Comparison of ENCODE assay signal across 23 cellular contexts in genomic region chr3:18372786-18373405, GRCh38. TPM values are rescaled to one million over a fixed set of nuclear protein-coding genes. Genes with fewer than 3 reads are reported as not detected.
DNase-seq lines count a peak whose midpoint lies in the region; ATAC-seq and TF ChIP-seq lines count a peak whose summit lies in the region.
"Had no signal": no experiment of that assay in that cellular context is flagged by ENCODE, and none has a peak within 500 bp of the region (broad histone marks: within the 10 kb centered on the region; RNA-seq: fewer than 3 reads in every experiment).

No MANE protein-coding gene starts in this region.

- ATAC-seq in T-helper 17 cell (peak; percentile 71), WTC11 (no peak)
- ATAC-seq: left ventricle myocardium superior had no signal

- peak overlapping the region; percentile 57 for H3K27ac Mint-ChIP-seq in activated naive CD4-positive, alpha-beta T cell treated with anti-CD3 and anti-CD28 coated beads for 36 hours
- H3K27ac Mint-ChIP-seq in T-helper 17 cell (peak overlapping the region; percentile 77), WTC11 (no peak overlapping the region)
- H3K27ac Mint-ChIP-seq in stimulated activated naive CD8-positive, alpha-beta T cell treated with anti-CD3 and anti-CD28 coated beads, Interleukin-15, Interleukin-2, amounts not matched to agents 100 ng/mL and 50 ng/mL, for 24 hours = peak overlapping the region; percentile 67
- H3K27ac Mint-ChIP-seq: mesothelial cell of epicardium had no signal

- H3K4me3 ChIP-seq in BE2C (ENCODE audit: low read depth, low read length) = no peak overlapping the region
- H3K4me3 ChIP-seq: MG63, SK-N-MC, suprapubic skin had no signal

- H3K9me3 ChIP-seq in T-helper 17 cell (ENCODE audit: control insufficient read depth, low read length, poor library complexity, severe bottlenecking) (no peaks in the 10 kb centered on the region), BE2C (no peaks in the 10 kb centered on the region)
- H3K9me3 ChIP-seq: MG63, suprapubic skin had no signal

- TF ChIP-seq CTCF in WTC11 (IDR thresholded peaks at IDR 0.05) (no peak), BE2C (IDR thresholded peaks at IDR 0.05; ENCODE audit: low read depth, low read length) (no peak)

- H3K4me1 ChIP-seq in BE2C = no peaks in the 10 kb centered on the region; the same call in 1 of the 2 replicates
- H3K4me1 ChIP-seq: suprapubic skin had no signal

- CTCF ChIA-PET in activated naive CD4-positive, alpha-beta T cell treated with anti-CD3 and anti-CD28 coated beads for 36 hours (lab: Charles Lee) = interaction anchor here (1.2 kb wide), 1 partner anchor 616 kb away, joined by 3 read pairs; no protein-coding TSS in a partner anchor
- CTCF ChIA-PET in WTC11 (lab: Charles Lee) = no interaction called here

- POLR2A ChIA-PET in WTC11 (lab: Charles Lee) = no interaction called here

- intact Hi-C loops in activated naive CD4-positive, alpha-beta T cell treated with anti-CD3 and anti-CD28 coated beads for 36 hours (cut with micrococcal nuclease) = loop anchor here (1.0 kb wide), 2 partner anchors 11 to 385 kb away; no protein-coding TSS in a partner anchor

- H3K27me3 ChIP-seq in BE2C = no peaks in the 10 kb centered on the region
- H3K27me3 ChIP-seq: MG63, suprapubic skin had no signal

- H3K4me3 Mint-ChIP-seq in activated naive CD4-positive, alpha-beta T cell treated with anti-CD3 and anti-CD28 coated beads for 36 hours = no peak overlapping the region
- H3K4me3 Mint-ChIP-seq in T-helper 17 cell (peak overlapping the region; percentile 19), WTC11 (no peak overlapping the region)
- H3K4me3 Mint-ChIP-seq in stimulated activated naive CD8-positive, alpha-beta T cell treated with anti-CD3 and anti-CD28 coated beads, Interleukin-15, Interleukin-2, amounts not matched to agents 100 ng/mL and 50 ng/mL, for 24 hours = peak overlapping the region; percentile 44
- H3K4me3 Mint-ChIP-seq: mesothelial cell of epicardium, neural crest cell had no signal

- no peaks in the 10 kb centered on the region for H3K36me3 ChIP-seq in BE2C
- H3K36me3 ChIP-seq: MG63, WERI-Rb-1 had no signal

- H3K36me3 Mint-ChIP-seq in activated naive CD4-positive, alpha-beta T cell treated with anti-CD3 and anti-CD28 coated beads for 36 hours (ENCODE audit: low read depth) = peaks cover 70% of the 10 kb centered on the region
- H3K36me3 Mint-ChIP-seq in T-helper 17 cell (ENCODE audit: low read depth) (peaks cover 8% of the 10 kb centered on the region), WTC11 (peaks cover 10% of the 10 kb centered on the region)
- peaks cover 99% of the 10 kb centered on the region for H3K36me3 Mint-ChIP-seq in stimulated activated naive CD8-positive, alpha-beta T cell treated with anti-CD3 and anti-CD28 coated beads, Interleukin-15, Interleukin-2, amounts not matched to agents 100 ng/mL and 50 ng/mL, for 24 hours (ENCODE audit: low read depth)

- peaks cover 93% of the 10 kb centered on the region for H3K4me1 Mint-ChIP-seq in activated naive CD4-positive, alpha-beta T cell treated with anti-CD3 and anti-CD28 coated beads for 36 hours (ENCODE audit: low read depth)
- H3K4me1 Mint-ChIP-seq in T-helper 17 cell (peaks cover 42% of the 10 kb centered on the region), WTC11 (peaks cover 13% of the 10 kb centered on the region)
- peaks cover 98% of the 10 kb centered on the region for H3K4me1 Mint-ChIP-seq in stimulated activated naive CD8-positive, alpha-beta T cell treated with anti-CD3 and anti-CD28 coated beads, Interleukin-15, Interleukin-2, amounts not matched to agents 100 ng/mL and 50 ng/mL, for 24 hours (ENCODE audit: low read depth)
- H3K4me1 Mint-ChIP-seq: neural crest cell had no signal

- DNase-seq in activated naive CD4-positive, alpha-beta T cell treated with anti-CD3 and anti-CD28 coated beads for 36 hours = no peak
- no peak for DNase-seq in activated naive CD4-positive, alpha-beta T cell treated with anti-CD3 and anti-CD28 coated beads, Interleukin-2, amount 50 U/mL, for 16 hours
- no peak for DNase-seq in T-helper 17 cell
- DNase-seq in central memory CD4-positive, alpha-beta T cell = peak; percentile 13
- no peak for DNase-seq in WTC11 (ENCODE audit: low spot score)
- no peak for DNase-seq in BE2C
- DNase-seq in NK-92 (lab: John Stamatoyannopoulos, UW; ENCODE audit: unreplicated experiment) = no peak
- DNase-seq: effector CD4-positive, alpha-beta T cell; foreskin melanocyte; GDM1; H7; hypothalamus; left ventricle myocardium superior; MG63; NCI-H1417 treated with DMSO at 0.1 percent for 48 hours; NCI-H2107; NCI-H510A treated with DMSO at 0.1 percent for 48 hours; WERI-Rb-1 had no signal

- no peaks in the 10 kb centered on the region for H3K27me3 Mint-ChIP-seq in activated naive CD4-positive, alpha-beta T cell treated with anti-CD3 and anti-CD28 coated beads for 36 hours (ENCODE audit: low read depth)
- H3K27me3 Mint-ChIP-seq in T-helper 17 cell (no peaks in the 10 kb centered on the region), WTC11 (ENCODE audit: low read depth) (no peaks in the 10 kb centered on the region)
- H3K27me3 Mint-ChIP-seq in stimulated activated naive CD8-positive, alpha-beta T cell treated with anti-CD3 and anti-CD28 coated beads, Interleukin-15, Interleukin-2, amounts not matched to agents 100 ng/mL and 50 ng/mL, for 24 hours = no peaks in the 10 kb centered on the region

- H3K9me3 Mint-ChIP-seq in activated naive CD4-positive, alpha-beta T cell treated with anti-CD3 and anti-CD28 coated beads for 36 hours = no peaks in the 10 kb centered on the region
- H3K9me3 Mint-ChIP-seq in stimulated activated naive CD8-positive, alpha-beta T cell treated with anti-CD3 and anti-CD28 coated beads, Interleukin-15, Interleukin-2, amounts not matched to agents 100 ng/mL and 50 ng/mL, for 24 hours = no peaks in the 10 kb centered on the region
- no peaks in the 10 kb centered on the region for H3K9me3 Mint-ChIP-seq in WTC11
- H3K9me3 Mint-ChIP-seq: mesothelial cell of epicardium, neural crest cell had no signal

TF ChIP-seq in WTC11, 78 proteins besides CTCF, POLR2A, EP300 and RAD21:
- TF ChIP-seq RELA (CRISPR knock-in tag; IDR thresholded peaks at IDR 0.05; ENCODE audit: borderline replicate concordance) (no peak), JUN (CRISPR knock-in tag; IDR thresholded peaks at IDR 0.05) (no peak)
TF ChIP-seq in WTC11: peak in this region for 0.

RNA-seq across cellular contexts. Expression of gene SATB1, which starts 52.2 kb away (rescaled TPM):
- total RNA-seq in activated naive CD4-positive, alpha-beta T cell treated with anti-CD3 and anti-CD28 coated beads for 36 hours = 100 to 1,000 TPM; 303 to 305 TPM
- total RNA-seq in T-helper 17 cell (100 to 1,000 TPM; 208 TPM), WTC11 (2021) (31.1 to 36.8 TPM (median 36.2 TPM) in 3 replicates)
- 3.2 TPM for polyA plus RNA-seq in BE2C (2012; ENCODE audit: insufficient read depth, insufficient read length, low read depth)

Comparison
In these comparisons a context has a peak if more than half of its experiments do, and no peak if none do; other contexts are left out.
1. H3K4me3 Mint-ChIP-seq: peak in T-helper 17 cell (single experiment) and stimulated activated naive CD8-positive, alpha-beta T cell treated with anti-CD3 and anti-CD28 coated beads, Interleukin-15, Interleukin-2, amounts not matched to agents 100 ng/mL and 50 ng/mL, for 24 hours (single experiment); none in activated naive CD4-positive, alpha-beta T cell treated with anti-CD3 and anti-CD28 coated beads for 36 hours (single experiment) and WTC11 (single experiment).